ENCODE assay signal across 2 cellular contexts in genomic region chr11:829116-829945, GRCh38.
TF ChIP-seq lines count a peak whose summit lies in the region.

No MANE protein-coding gene starts in this region.

TF ChIP-seq in GM12891, 5 proteins besides CTCF, POLR2A, EP300 and RAD21:
- TF ChIP-seq POLR2AphosphoS5 (IDR thresholded peaks at IDR 0.05; ENCODE audit: low read depth, low read length): no peak
- peak; percentile 82; the same call in 1 of the 2 replicates for TF ChIP-seq POU2F2 (IDR thresholded peaks at IDR 0.05; ENCODE audit: low read depth, low read length)

TF ChIP-seq in K562, 482 proteins besides CTCF, POLR2A, EP300 and RAD21:
- 0 out of 2 replicates have a peak, but pooled peaks have one; percentile 39 for TF ChIP-seq POLR2G (IDR thresholded peaks at IDR 0.05; ENCODE audit: low read depth, low read length)
- TF ChIP-seq HMG20A (CRISPR knock-in tag; conservative IDR thresholded peaks at IDR 0.05): no peak
